8 cellular contexts compared by ENCODE assay signal in genomic region chr15:42920281-42921048, GRCh38. TPM values are rescaled to one million over a fixed set of nuclear protein-coding genes. Genes with fewer than 3 reads are reported as not detected.
A peak's percentile ranks its signal among the peaks of the same experiment; 100 is the strongest.
DNase-seq lines count a peak whose midpoint lies in the region; ATAC-seq, FAIRE-seq and TF ChIP-seq lines count a peak whose summit lies in the region.

Gene TTBK2 (minus strand): TSS chr15:42920778. CDS start chr15:42878617, 42,161 bp downstream.

- H3K4me3 ChIP-seq in upper lobe of right lung = peak within 1 kb of the TSS; percentile 95

- TF ChIP-seq POLR2A in GM12892 (IDR thresholded peaks at IDR 0.05; ENCODE audit: low read depth, low read length) = peak; percentile 76; the same call in 1 of the 2 replicates

- peak within 1 kb of the TSS; percentile 81 for H3K27ac ChIP-seq in upper lobe of right lung

- no peaks in the 10 kb centered on the region for H3K36me3 ChIP-seq in upper lobe of right lung

- intact Hi-C loops in left cardiac atrium (cut with DNase I) (loop anchor here in 1 of 2 donors (10.0 kb wide), 1 partner anchor 116 kb away; no protein-coding TSS in a partner anchor), posterior vena cava (cut with DNase I) (loop anchor here in 1 of 2 donors (10.0 kb wide), 1 partner anchor 186 kb away; the partner anchor contains the start of gene CDAN1), upper lobe of right lung (cut with DNase I) (loop anchor here (10.0 kb wide), 1 partner anchor 216 kb away; no protein-coding TSS in a partner anchor)

- H3K9me3 ChIP-seq in upper lobe of right lung = no peaks in the 10 kb centered on the region

- peak; percentile 37 for TF ChIP-seq CTCF in upper lobe of right lung (IDR thresholded peaks at IDR 0.05)

- DNase-seq in GM12892 (ENCODE audit: insufficient read length) (peak; percentile 76), NCI-H146 (lab: John Stamatoyannopoulos, UW) (peak; percentile 96), T-helper 1 cell (peak; percentile 96 to 98 (median 97)), amniotic epithelial cell (ENCODE audit: low read depth) (peak; percentile 98), left cardiac atrium (peak; percentile 98), posterior vena cava (ENCODE audit: low spot score) (peak; percentile 99), upper lobe of right lung (peak; percentile 99)

- H3K4me1 ChIP-seq in upper lobe of right lung = peaks cover 11% of the 10 kb centered on the region

- ATAC-seq in HG02852 (IDR thresholded peaks at IDR 0.05; ENCODE audit: unreplicated experiment) (peak; percentile 93), left cardiac atrium (peak; percentile 98 to 100), upper lobe of right lung (peak; percentile 99)

- FAIRE-seq in GM12892 (lab: Jason Lieb, UNC) = peak; percentile 100

- no peaks in the 10 kb centered on the region for H3K27me3 ChIP-seq in upper lobe of right lung

RNA-seq across cellular contexts. Expression of gene TTBK2, which starts in this region (rescaled TPM):
- 2.8 TPM for polyA plus RNA-seq in GM12892 (2012; ENCODE audit: missing spikeins)
- 10 to 100 TPM; 22.1 to 26.7 TPM for total RNA-seq in left cardiac atrium
- total RNA-seq in posterior vena cava = 10 to 100 TPM; 21.7 to 25.2 TPM
- 19.1 TPM for total RNA-seq in upper lobe of right lung

Comparison
In these comparisons a context has a peak if more than half of its experiments do, and no peak if none do; other contexts are left out.
1. Peak in every context shown above with its lines: DNase-seq, ATAC-seq, H3K4me3 ChIP-seq and H3K27ac ChIP-seq.